10 cellular contexts compared by ENCODE assay signal in genomic region chr9:125529589-125530515, GRCh38.
A peak's percentile ranks its signal among the peaks of the same experiment; 100 is the strongest.
DNase-seq lines count a peak whose midpoint lies in the region; ATAC-seq, FAIRE-seq and TF ChIP-seq lines count a peak whose summit lies in the region.
"Had no signal": no experiment of that assay in that cellular context is flagged by ENCODE, and none has a peak within 500 bp of the region (broad histone marks: within the 10 kb centered on the region; RNA-seq: fewer than 3 reads in every experiment).

No MANE protein-coding gene starts in this region.

- no peak overlapping the region for H3K23ac ChIP-seq in neuronal stem cell (ENCODE audit: low read depth, low read length, poor library complexity)

- H3K18ac ChIP-seq in neuronal stem cell (ENCODE audit: low read length): no peak overlapping the region

- no peak overlapping the region for H3K4me3 Mint-ChIP-seq in progenitor cell of endocrine pancreas (ENCODE audit: low read depth)

- no peaks in the 10 kb centered on the region for H3K79me1 ChIP-seq in neuronal stem cell (ENCODE audit: low read depth, low read length)

- H3K9ac ChIP-seq in neuronal stem cell (ENCODE audit: low read depth, low read length, poor library complexity): no peak overlapping the region

- H2AFZ ChIP-seq in neuronal stem cell (ENCODE audit: low read length): no peak overlapping the region

- no peak overlapping the region for H2AK5ac ChIP-seq in neuronal stem cell (ENCODE audit: low read depth, low read length)

- peaks cover 9% of the 10 kb centered on the region for H3K4me1 Mint-ChIP-seq in progenitor cell of endocrine pancreas (ENCODE audit: low read depth)

- no peak for TF ChIP-seq CTCF in esophagus muscularis mucosa (IDR thresholded peaks at IDR 0.05)
- no peak for TF ChIP-seq CTCF in progenitor cell of endocrine pancreas (IDR thresholded peaks at IDR 0.05; ENCODE audit: unreplicated experiment)

- H3K27ac ChIP-seq in esophagus muscularis mucosa (replicated peaks in 1 of 4): no peak overlapping the region
- H3K27ac ChIP-seq in neuronal stem cell (replicated peaks; ENCODE audit: low read length): no peak overlapping the region

- H3K9me3 ChIP-seq in esophagus muscularis mucosa (no peaks in the 10 kb centered on the region), neuronal stem cell (replicated peaks in 1 of 2; ENCODE audit: control insufficient read depth in 2 of 2, insufficient read depth in 1 of 2, low read depth in 1 of 2, low read length in 2 of 2) (no peaks in the 10 kb centered on the region)

- H3K36me3 Mint-ChIP-seq in progenitor cell of endocrine pancreas (ENCODE audit: insufficient read depth): peaks cover 4% of the 10 kb centered on the region

- TF ChIP-seq POLR2A in GM12892 (IDR thresholded peaks at IDR 0.05; ENCODE audit: low read depth, low read length) (no peak), esophagus muscularis mucosa (IDR thresholded peaks at IDR 0.05; ENCODE audit: low read depth) (no peak)

- H3K4me3 ChIP-seq in esophagus muscularis mucosa (no peak overlapping the region), neuronal stem cell (ENCODE audit: low read length in 2 of 2) (no peak overlapping the region)

- H3K27me3 Mint-ChIP-seq in progenitor cell of endocrine pancreas: no peaks in the 10 kb centered on the region

- H3K27me3 ChIP-seq in esophagus muscularis mucosa (no peaks in the 10 kb centered on the region), neuronal stem cell (ENCODE audit: control insufficient read depth in 3 of 3, insufficient read depth in 3 of 3, low read depth in 1 of 3, low read length in 3 of 3) (no peaks in the 10 kb centered on the region)

- TF ChIP-seq EP300 in esophagus muscularis mucosa (IDR thresholded peaks at IDR 0.05): no peak

- H3K4me1 ChIP-seq in esophagus muscularis mucosa (peaks cover 0 to 17% (median 14%) of the 10 kb centered on the region in 4 donors), neuronal stem cell (ENCODE audit: control insufficient read depth in 2 of 2, insufficient read depth in 1 of 2, low read depth in 1 of 2, low read length in 2 of 2) (peaks cover 4 to 7% of the 10 kb centered on the region in 2 donors)

- no peak overlapping the region for H3K14ac ChIP-seq in neuronal stem cell (ENCODE audit: low read length)

- no peak overlapping the region for H3K4me2 ChIP-seq in neuronal stem cell (ENCODE audit: insufficient read depth, low read length, poor library complexity, severe bottlenecking)

- H3K27ac Mint-ChIP-seq in progenitor cell of endocrine pancreas: no peak overlapping the region

- H2BK5ac ChIP-seq in neuronal stem cell (ENCODE audit: low read length): no peak overlapping the region

- no peak overlapping the region for H4K8ac ChIP-seq in neuronal stem cell (ENCODE audit: low read depth, low read length)

- H4K91ac ChIP-seq in neuronal stem cell (ENCODE audit: low read depth, low read length, poor library complexity): no peak overlapping the region

- H3K9me3 Mint-ChIP-seq in progenitor cell of endocrine pancreas (ENCODE audit: low read depth): no peaks in the 10 kb centered on the region

- 88% methylated on average over 5 of the region's 5 CpGs for WGBS in esophagus muscularis mucosa
- WGBS in neuronal stem cell (ENCODE audit: extremely low coverage in 2 of 2, insufficient read length in 2 of 2, insufficient replicate concordance in 1 of 2), 2 donors: no CpG with 5 or more reads among the region's 5 CpGs

- no peak overlapping the region for H3K4ac ChIP-seq in neuronal stem cell (ENCODE audit: low read length)

- peak; percentile 69 for ATAC-seq in GM21529 (IDR thresholded peaks at IDR 0.05; ENCODE audit: unreplicated experiment)

- no peak overlapping the region for H2BK12ac ChIP-seq in neuronal stem cell (ENCODE audit: low read length)

- H2BK120ac ChIP-seq in neuronal stem cell (ENCODE audit: low read depth, low read length): no peak overlapping the region

- no peak for DNase-seq in GM12892 (ENCODE audit: insufficient read length)
- peak; percentile 52 for DNase-seq in KG1 (lab: John Stamatoyannopoulos, UW)
- DNase-seq in esophagus muscularis mucosa (ENCODE audit: extremely low spot score): peak; percentile 14
- DNase-seq in effector CD8-positive, alpha-beta T cell (lab: John Stamatoyannopoulos, UW): no peak
- no peak for DNase-seq in stimulated activated CD4-positive, alpha-beta T cell treated with anti-CD3 and anti-CD28 coated beads, Interleukin-12 subunit alpha, Interleukin-12 subunit beta, amount 100 ng/mL, for 4 hours
- DNase-seq in neuronal stem cell (ENCODE audit: low spot score): no peak
- no peak for DNase-seq in progenitor cell of endocrine pancreas (ENCODE audit: low spot score, unreplicated experiment)
- DNase-seq: EL had no signal

- intact Hi-C loops in esophagus muscularis mucosa (cut with DNase I): no loop called here

- H2BK15ac ChIP-seq in neuronal stem cell (ENCODE audit: low read length): no peak overlapping the region

- no peaks in the 10 kb centered on the region for H3K36me3 ChIP-seq in esophagus muscularis mucosa
- H3K36me3 ChIP-seq in neuronal stem cell (replicated peaks in 1 of 2; ENCODE audit: control insufficient read depth in 2 of 2, insufficient read depth in 2 of 2, low read length in 2 of 2): no peaks in the 10 kb centered on the region

- peak; percentile 14 for FAIRE-seq in GM12892 (lab: Jason Lieb, UNC)
- FAIRE-seq: bronchial epithelial cell had no signal

Comparison
In these comparisons a context has a peak if more than half of its experiments do, and no peak if none do; other contexts are left out.
1. DNase-seq: peak in KG1 (single experiment) and esophagus muscularis mucosa (single experiment); none in GM12892 (single experiment), effector CD8-positive, alpha-beta T cell (single experiment), stimulated activated CD4-positive, alpha-beta T cell treated with anti-CD3 and anti-CD28 coated beads, Interleukin-12 subunit alpha, Interleukin-12 subunit beta, amount 100 ng/mL, for 4 hours (single experiment), neuronal stem cell (single experiment) and progenitor cell of endocrine pancreas (single experiment).